Comparison of ENCODE assay signal across 8 cellular contexts in genomic region chr7:6385110-6385792, GRCh38. TPM values are rescaled to one million over a fixed set of nuclear protein-coding genes. Genes with fewer than 3 reads are reported as not detected.
A peak's percentile ranks its signal among the peaks of the same experiment; 100 is the strongest.
DNase-seq lines count a peak whose midpoint lies in the region; ATAC-seq, FAIRE-seq and TF ChIP-seq lines count a peak whose summit lies in the region.

No MANE protein-coding gene starts in this region.

- H3K9me3 ChIP-seq in K562 (replicated peaks; ENCODE audit: control insufficient read depth, insufficient read depth, low read depth, low read length) (no peaks in the 10 kb centered on the region), left lung (no peaks in the 10 kb centered on the region), thoracic aorta (no peaks in the 10 kb centered on the region)

- no TSS peak for BruUV-seq in K562 (replicated peaks; lab: Mats Ljungman, UMichigan)

- no peak for TF ChIP-seq POLR2A in K562 (conservative IDR thresholded peaks at IDR 0.05)

- H3K9me1 ChIP-seq in K562 (ENCODE audit: control insufficient read depth, insufficient read depth, low read length) = no peaks in the 10 kb centered on the region

- TF ChIP-seq CTCF in K562 (IDR thresholded peaks at IDR 0.05 in 2 of 3, conservative IDR thresholded peaks at IDR 0.05 in 1 of 3; ENCODE audit: insufficient read depth in 2 of 3, low read depth in 1 of 3, low read length in 3 of 3) = no peak
- TF ChIP-seq CTCF in left lung (IDR thresholded peaks at IDR 0.05) = no peak
- TF ChIP-seq CTCF in thoracic aorta (IDR thresholded peaks at IDR 0.05) = no peak

- FAIRE-seq in HTR-8/SVneo (lab: Jason Lieb, UNC) (no peak), K562 (lab: Jason Lieb, UNC) (peak; percentile 74)

- H3K27me3 ChIP-seq in K562 (ENCODE audit: control insufficient read depth in 2 of 2, insufficient read depth in 2 of 2, low read length in 2 of 2) (no peaks in the 10 kb centered on the region), left lung (no peaks in the 10 kb centered on the region), thoracic aorta (replicated peaks; ENCODE audit: insufficient read depth) (no peaks in the 10 kb centered on the region)

- CTCF ChIA-PET in K562 (lab: Yijun Ruan, JAX; ENCODE audit: low intra/inter-chr PET ratio) = no interaction called here

- H3K4me1 ChIP-seq in K562 (replicated peaks in 1 of 2; ENCODE audit: control insufficient read depth in 2 of 2, insufficient read depth in 2 of 2, low read length in 2 of 2) (peaks cover 28 to 40% of the 10 kb centered on the region in 2 experiments), left lung (peaks cover 50 to 98% of the 10 kb centered on the region in 2 donors), thoracic aorta (ENCODE audit: control insufficient read depth in 1 of 2, low read depth in 2 of 2) (peaks cover 60 to 65% of the 10 kb centered on the region in 2 donors)

- no peak for TF ChIP-seq RAD21 in K562 (CRISPR knock-in tag; conservative IDR thresholded peaks at IDR 0.05 in 1 of 2, IDR thresholded peaks at IDR 0.05 in 1 of 2)

- H3K9ac ChIP-seq in K562 (ENCODE audit: insufficient read depth in 1 of 2, low read depth in 2 of 2, low read length in 2 of 2) = no peak overlapping the region

- in situ Hi-C loops in ACHN (cut with HindIII; ENCODE audit: low pct_ligation_motif_present, low pct_unique_long_range_greater_than_20kb, low sequenced_read_pairs) (no loop called here), K562 (cut with MboI) (no loop called here)

- H3K36me3 ChIP-seq in K562 (ENCODE audit: control insufficient read depth, insufficient read depth, low read length) (peaks cover 53% of the 10 kb centered on the region; the same call in 2 of the 3 replicates), left lung (peaks cover 0 to 38% of the 10 kb centered on the region in 2 donors), thoracic aorta (peaks cover 15% of the 10 kb centered on the region)

- intact Hi-C loops in K562 (cut with micrococcal nuclease) (no loop called here), left lung (cut with DNase I) (no loop called here)

- no peak overlapping the region for H3K4me2 ChIP-seq in K562 (ENCODE audit: insufficient read depth, low read length)

- POLR2A ChIA-PET in K562 (lab: Yijun Ruan, JAX) = interaction anchor here (0.7 kb wide), 3 partner anchors 10 to 80 kb away, joined by 3 read pairs; no protein-coding TSS in a partner anchor

- H3K4me3 ChIP-seq in K562 (no peak overlapping the region), left lung (no peak overlapping the region), thoracic aorta (peak overlapping the region; percentile 40)

- no peak for TF ChIP-seq EP300 in K562 (IDR thresholded peaks at IDR 0.05; ENCODE audit: low read length)

- H4K20me1 ChIP-seq in K562 (replicated peaks; ENCODE audit: control insufficient read depth, insufficient read depth, low read length) = peaks cover 37% of the 10 kb centered on the region

- DNase-seq in ACHN (peak; percentile 99), HTR-8/SVneo (ENCODE audit: insufficient read length, low spot score) (peak; percentile 94), K562 (ENCODE audit: extremely low read depth in 1 of 4, low spot score in 3 of 4) (no peak), left lung (no peak), thoracic aorta (ENCODE audit: low spot score) (no peak), NCI-H510A treated with DMSO at 0.1 percent for 48 hours (lab: John Stamatoyannopoulos, UW) (no peak), NCI-H82 treated with DMSO at 0.1 percent for 48 hours (lab: John Stamatoyannopoulos, UW; ENCODE audit: unreplicated experiment) (no peak)
- no peak for DNase-seq in activated CD8-positive, alpha-beta memory T cell treated with anti-CD3 and anti-CD28 coated beads, Interleukin-2, amount 50 U/mL, for 4 hours

- ATAC-seq in K562 (no peak; the same call in 2 of the 3 replicates), left lung (peak; percentile 90), thoracic aorta (ENCODE audit: insufficient number of reproducible peaks, low FRiP score, low read depth) (peak; percentile 95)

- WGBS in K562 (ENCODE audit: insufficient coverage, low coverage, missing lambda C conversion rate) = 48% methylated on average over 6 of the region's 6 CpGs

- H3K79me2 ChIP-seq in K562 (ENCODE audit: control insufficient read depth, insufficient read depth, low read length) = peaks cover 91% of the 10 kb centered on the region

- no peak overlapping the region for H2AFZ ChIP-seq in K562 (ENCODE audit: low read depth, low read length)

- H3K27ac ChIP-seq in K562 (ENCODE audit: extremely low read depth, low read depth, low read length) (peak overlapping the region; percentile 36; the same call in 1 of the 3 replicates), left lung (peak overlapping the region; percentile 79 to 81), thoracic aorta (peak overlapping the region; percentile 3 to 62)

TF ChIP-seq in K562, 482 proteins besides CTCF, POLR2A, EP300 and RAD21 (continues in another document):
- TF ChIP-seq KDM1A (IDR thresholded peaks at IDR 0.05) = 0 out of 4 replicates have a peak, but pooled peaks of 1 of the 2 experiments have one; percentile 26
- TF ChIP-seq FOSL1 (tag; conservative IDR thresholded peaks at IDR 0.05) = peak; percentile 58; the same call in 1 of the 2 replicates
- TF ChIP-seq ATF3 (IDR thresholded peaks at IDR 0.05) = peak; percentile 92
- TF ChIP-seq ATF3 (CRISPR knock-in tag; conservative IDR thresholded peaks at IDR 0.05) = no peak
- no peak for TF ChIP-seq CEBPG (CRISPR knock-in tag; IDR thresholded peaks at IDR 0.05)
- TF ChIP-seq CEBPG (tag; conservative IDR thresholded peaks at IDR 0.05 in 1 of 2, IDR thresholded peaks at IDR 0.05 in 1 of 2) = peak in 1 of 2 experiments; percentile 66; a peak in 2 of 4 replicates
- no peak for TF ChIP-seq TEAD4 (IDR thresholded peaks at IDR 0.05; ENCODE audit: low read length)
- TF ChIP-seq TEAD4 (CRISPR knock-in tag; IDR thresholded peaks at IDR 0.05; ENCODE audit: borderline replicate concordance) = no peak
- no peak for TF ChIP-seq FOXM1 (IDR thresholded peaks at IDR 0.05; ENCODE audit: low read depth)
- no peak for TF ChIP-seq FOXM1 (CRISPR knock-in tag; IDR thresholded peaks at IDR 0.05; ENCODE audit: low read depth)
- TF ChIP-seq DPF2 (IDR thresholded peaks at IDR 0.05) = peak; percentile 23; the same call in 1 of the 2 replicates
- no peak for TF ChIP-seq SETDB1 (IDR thresholded peaks at IDR 0.05; ENCODE audit: low read length)
- no peak for TF ChIP-seq DIDO1 (tag; IDR thresholded peaks at IDR 0.05; ENCODE audit: low read depth)
- no peak for TF ChIP-seq SNAPC5 (CRISPR knock-in tag; IDR thresholded peaks at IDR 0.05)
- TF ChIP-seq SRSF7 (optimal IDR thresholded peaks at IDR 0.05; ENCODE audit: low read depth, low read length) = no peak

RNA-seq across cellular contexts. Expression of gene RAC1, which starts 10.9 kb away (rescaled TPM):
- 133 and 135 TPM in 2 replicates for total RNA-seq in K562 (2011; cell fraction: chromatin; rRNA removed; ENCODE audit: low replicate concordance)
- 83.3 and 83.4 TPM in 2 replicates for total RNA-seq in K562 (2011; cell fraction: nucleolus; rRNA removed)
- 95.7 and 122 TPM in 2 replicates for total RNA-seq in K562 (2011; cell fraction: nucleoplasm; rRNA removed)
- 105 and 146 TPM in 2 replicates for total RNA-seq in K562 (2014; rRNA removed)
- total RNA-seq in K562 (2014; rRNA removed; fragmentation: Illumina TruSeq; extraction: Trizol) = 126 and 149 TPM in 2 replicates
- 90.9 and 91.5 TPM in 2 replicates for total RNA-seq in K562 (2015; rRNA removed; fragmentation: Illumina TruSeq; extraction: Trizol)
- total RNA-seq in K562 (2021) = 220 and 225 TPM in 2 replicates
- polyA plus RNA-seq in K562 (2011; rRNA removed) = 177 and 205 TPM in 2 replicates
- polyA plus RNA-seq in K562 (2011; cell fraction: cytosol; rRNA removed) = 96.2 and 169 TPM in 2 replicates
- polyA plus RNA-seq in K562 (2011; cell fraction: nucleus; rRNA removed) = 62.4 and 100 TPM in 2 replicates
- polyA plus RNA-seq in K562 (2012) = 201 and 203 TPM in 2 replicates
- polyA plus RNA-seq in K562 (2014; fragmentation: Illumina TruSeq; extraction: Trizol) = 220 and 241 TPM in 2 replicates
- polyA plus RNA-seq in K562 (2014; fragmentation: Nextera tagmentation; extraction: Ambion mirVana) = 10 to 100 TPM; 78.5 to 90.7 TPM
- 148 and 163 TPM in 2 replicates for polyA plus RNA-seq in K562 (2014; rRNA removed)
- polyA minus RNA-seq in K562 (2011; rRNA and poly(A)+ RNA removed) = 310 and 404 TPM in 2 replicates
- polyA minus RNA-seq in K562 (2011; cell fraction: cytosol; rRNA and poly(A)+ RNA removed) = 91.2 and 105 TPM in 2 replicates
- 20.2 and 37.2 TPM in 2 replicates for polyA minus RNA-seq in K562 (2011; cell fraction: nucleus; rRNA and poly(A)+ RNA removed)
- 100 to 1,000 TPM; 263 to 303 TPM for total RNA-seq in left lung
- total RNA-seq in thoracic aorta = 100 to 1,000 TPM; 125 to 163 TPM

RNA-seq across cellular contexts. Expression of gene FAM220A, which starts 36.5 kb away (rescaled TPM):
- total RNA-seq in K562 (2011; cell fraction: chromatin; rRNA removed; ENCODE audit: low replicate concordance) = 5.2 and 6.2 TPM in 2 replicates
- 4.0 and 4.3 TPM in 2 replicates for total RNA-seq in K562 (2011; cell fraction: nucleolus; rRNA removed)
- total RNA-seq in K562 (2011; cell fraction: nucleoplasm; rRNA removed) = 5.0 and 5.1 TPM in 2 replicates
- 5.8 and 15.2 TPM in 2 replicates for total RNA-seq in K562 (2014; rRNA removed)
- total RNA-seq in K562 (2014; rRNA removed; fragmentation: Illumina TruSeq; extraction: Trizol) = 5.5 and 6.0 TPM in 2 replicates
- total RNA-seq in K562 (2015; rRNA removed; fragmentation: Illumina TruSeq; extraction: Trizol) = 6.1 and 7.1 TPM in 2 replicates
- total RNA-seq in K562 (2021) = 7.8 and 11.4 TPM in 2 replicates
- polyA plus RNA-seq in K562 (2011; rRNA removed) = 10.4 and 12.1 TPM in 2 replicates
- 7.3 and 8.0 TPM in 2 replicates for polyA plus RNA-seq in K562 (2011; cell fraction: cytosol; rRNA removed)
- 3.4 and 5.9 TPM in 2 replicates for polyA plus RNA-seq in K562 (2011; cell fraction: nucleus; rRNA removed)
- polyA plus RNA-seq in K562 (2012) = 7.0 and 10.8 TPM in 2 replicates
- 6.7 and 7.2 TPM in 2 replicates for polyA plus RNA-seq in K562 (2014; fragmentation: Illumina TruSeq; extraction: Trizol)
- polyA plus RNA-seq in K562 (2014; fragmentation: Nextera tagmentation; extraction: Ambion mirVana) = 1 to 10 TPM in 1 of 2 experiments, under 1 TPM in 1; 0.92 to 1.1 TPM
- 4.6 and 4.8 TPM in 2 replicates for polyA plus RNA-seq in K562 (2014; rRNA removed)
- polyA minus RNA-seq in K562 (2011; rRNA and poly(A)+ RNA removed) = 9.0 and 9.9 TPM in 2 replicates
- 8.9 and 10.0 TPM in 2 replicates for polyA minus RNA-seq in K562 (2011; cell fraction: cytosol; rRNA and poly(A)+ RNA removed)
- polyA minus RNA-seq in K562 (2011; cell fraction: nucleus; rRNA and poly(A)+ RNA removed) = 2.2 and 3.1 TPM in 2 replicates
- total RNA-seq in left lung = 10 to 100 TPM; 14.2 to 14.9 TPM
- total RNA-seq in thoracic aorta = 10 to 100 TPM; 13.9 to 30.1 TPM

Comparison
In these comparisons a context has a peak if more than half of its experiments do, and no peak if none do; other contexts are left out.
1. DNase-seq: peak in ACHN (single experiment) and HTR-8/SVneo (single experiment); none in K562 (0 of 4), left lung (0 of 2), thoracic aorta (single experiment), activated CD8-positive, alpha-beta memory T cell treated with anti-CD3 and anti-CD28 coated beads, Interleukin-2, amount 50 U/mL, for 4 hours (single experiment), NCI-H510A treated with DMSO at 0.1 percent for 48 hours (single experiment) and NCI-H82 treated with DMSO at 0.1 percent for 48 hours (single experiment).
2. Peak in every context shown above with its lines, with median percentiles within 50 percentile points of each other: H3K27ac ChIP-seq.